Comparison of ENCODE assay signal across 17 cellular contexts in genomic region chr4:25890653-25891485, GRCh38. TPM values are rescaled to one million over a fixed set of nuclear protein-coding genes. Genes with fewer than 3 reads are reported as not detected.
DNase-seq lines count a peak whose midpoint lies in the region; TF ChIP-seq lines count a peak whose summit lies in the region.
"Had no signal": no experiment of that assay in that cellular context is flagged by ENCODE, and none has a peak within 500 bp of the region (broad histone marks: within the 10 kb centered on the region; RNA-seq: fewer than 3 reads in every experiment).

No MANE protein-coding gene starts in this region.

- peaks cover 9% of the 10 kb centered on the region for H3K4me1 ChIP-seq in mesodermal cell (ENCODE audit: control insufficient read depth, insufficient read depth, low read length, poor library complexity, severe bottlenecking)
- H3K4me1 ChIP-seq: gastrocnemius medialis had no signal

- DNase-seq in ELF-1 (ENCODE audit: low read depth, low spot score) (peak; percentile 39), NCI-H1436 (lab: John Stamatoyannopoulos, UW) (peak; percentile 22), astrocyte of the spinal cord (ENCODE audit: low read depth, low spot score) (no peak), dedifferentiated amniotic fluid mesenchymal stem cell (ENCODE audit: extremely low spot score) (no peak), glomerular visceral epithelial cell (ENCODE audit: extremely low spot score) (no peak), retina (no peak)
- DNase-seq in activated T-cell treated with anti-CD3 and anti-CD28 coated beads, Interleukin-2, amount 50 U/mL, for 1 hour: no peak
- DNase-seq: activated CD4-positive, alpha-beta T cell treated with anti-CD3 and anti-CD28 coated beads for 36 hours; BE2C; DMS153; gastrocnemius medialis; GOT3; NCI-H146; NK-92 treated with Interleukin-12 subunit alpha and Interleukin-12 subunit beta, amount 100 ng/mL, for 24 hours; occipital lobe; Right ventricle myocardium superior had no signal

- TF ChIP-seq CTCF in astrocyte of the spinal cord (IDR thresholded peaks at IDR 0.05; ENCODE audit: low read depth, low read length): peak; percentile 0

- H3K4me3 ChIP-seq in astrocyte of the spinal cord (ENCODE audit: low read depth, low read length): no peak overlapping the region
- H3K4me3 ChIP-seq in mesodermal cell (ENCODE audit: extremely low read depth, insufficient read depth, low read length, poor library complexity, severe bottlenecking): no peak overlapping the region
- H3K4me3 ChIP-seq: gastrocnemius medialis had no signal

- H3K27ac ChIP-seq in mesodermal cell (ENCODE audit: low read depth, low read length, severe bottlenecking): peak overlapping the region; percentile 25
- H3K27ac ChIP-seq: gastrocnemius medialis had no signal

- 64 to 75% methylated on average over 7 to 9 of the region's 11 CpGs for WGBS in mesodermal cell (ENCODE audit: insufficient coverage in 2 of 2), 2 experiments

- no peaks in the 10 kb centered on the region for H3K9me3 ChIP-seq in mesodermal cell (ENCODE audit: control insufficient read depth, low read length)
- H3K9me3 ChIP-seq: BE2C, gastrocnemius medialis had no signal

- no peaks in the 10 kb centered on the region for H3K36me3 ChIP-seq in mesodermal cell (ENCODE audit: control insufficient read depth, insufficient read depth, low read length)
- H3K36me3 ChIP-seq: BE2C, gastrocnemius medialis had no signal

- in situ Hi-C loops in astrocyte of the spinal cord (cut with HindIII; ENCODE audit: low sequenced_read_pairs): no loop called here

RNA-seq across cellular contexts. Expression of gene SMIM20, which starts 23.2 kb away (rescaled TPM):
- polyA plus RNA-seq in mesodermal cell (2013, experiment 1 of 2): 48.3 TPM
- polyA plus RNA-seq in mesodermal cell (2013, experiment 2 of 2): 45.7 TPM

RNA-seq across cellular contexts. Expression of gene SEL1L3, which starts 28.1 kb away (rescaled TPM):
- 20.8 TPM for polyA plus RNA-seq in mesodermal cell (2013, experiment 1 of 2)
- polyA plus RNA-seq in mesodermal cell (2013, experiment 2 of 2): 15.9 TPM

Comparison
In these comparisons a context has a peak if more than half of its experiments do, and no peak if none do; other contexts are left out.
1. DNase-seq: peak in ELF-1 (single experiment) and NCI-H1436 (single experiment); none in astrocyte of the spinal cord (single experiment), dedifferentiated amniotic fluid mesenchymal stem cell (single experiment), activated T-cell treated with anti-CD3 and anti-CD28 coated beads, Interleukin-2, amount 50 U/mL, for 1 hour (single experiment), glomerular visceral epithelial cell (single experiment) and retina (single experiment).